Comparison of ENCODE assay signal across 1 cellular context in genomic region chr1:34406377-34406776, GRCh38.
TF ChIP-seq lines count a peak whose summit lies in the region.

No MANE protein-coding gene starts in this region.

TF ChIP-seq in HepG2, 621 proteins besides CTCF, POLR2A, EP300 and RAD21:
- TF ChIP-seq NCOA2 (CRISPR knock-in tag; IDR thresholded peaks at IDR 0.05) (no peak), ADNP (CRISPR knock-in tag; IDR thresholded peaks at IDR 0.05) (no peak), ZNF232 (CRISPR knock-in tag; IDR thresholded peaks at IDR 0.05; ENCODE audit: borderline replicate concordance) (no peak), HMGA1 (CRISPR knock-in tag; conservative IDR thresholded peaks at IDR 0.05) (no peak), SMYD3 (CRISPR knock-in tag; IDR thresholded peaks at IDR 0.05) (no peak), RERE (CRISPR knock-in tag; IDR thresholded peaks at IDR 0.05; ENCODE audit: low read depth) (no peak), MTERF4 (CRISPR knock-in tag; IDR thresholded peaks at IDR 0.05) (no peak), ZNF207 (IDR thresholded peaks at IDR 0.05; ENCODE audit: borderline replicate concordance) (no peak), NFYB (CRISPR knock-in tag; IDR thresholded peaks at IDR 0.05) (no peak), ZNF124 (CRISPR knock-in tag; IDR thresholded peaks at IDR 0.05) (no peak), SMC3 (IDR thresholded peaks at IDR 0.05; ENCODE audit: low read length) (no peak), ZNF740 (CRISPR knock-in tag; IDR thresholded peaks at IDR 0.05) (no peak), GFI1 (CRISPR knock-in tag; IDR thresholded peaks at IDR 0.05; ENCODE audit: borderline replicate concordance) (no peak)
TF ChIP-seq in HepG2: peak in this region for 0.
